In the genomic region with DNA sequence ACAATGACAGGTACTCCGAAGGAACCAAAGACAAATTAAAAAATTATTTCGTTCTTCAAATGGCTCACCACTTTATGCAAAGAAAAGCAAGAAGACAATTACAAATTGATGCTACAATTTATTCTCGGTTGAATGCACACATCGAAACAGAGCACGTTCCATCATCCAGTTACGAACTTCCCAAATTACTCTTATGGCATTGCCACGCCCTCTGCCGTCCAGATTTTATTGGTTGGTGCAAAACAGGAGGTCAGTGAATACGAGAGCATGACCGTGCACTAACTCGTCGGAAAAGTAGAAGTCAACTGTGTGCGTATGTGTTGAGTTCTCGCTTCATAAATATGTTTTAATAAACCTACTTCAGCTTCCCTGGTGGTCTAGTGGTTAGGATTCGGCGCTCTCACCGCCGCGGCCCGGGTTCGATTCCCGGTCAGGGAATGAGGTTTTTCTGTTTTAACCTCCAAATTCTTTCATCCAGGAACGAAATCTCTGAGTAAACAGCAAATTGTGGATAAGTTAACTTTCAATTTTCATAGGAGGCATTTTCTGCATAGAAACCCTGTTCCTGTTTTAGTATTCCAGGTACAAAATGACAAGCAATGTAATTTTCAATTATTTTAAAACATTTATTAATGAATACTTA, we compare ENCODE assay signal across 8 cellular contexts. TPM values are rescaled to one million over a fixed set of nuclear protein-coding genes. Genes with fewer than 3 reads are reported as not detected.
DNase-seq lines count a peak whose midpoint lies in the region; ATAC-seq, FAIRE-seq and TF ChIP-seq lines count a peak whose summit lies in the region.

No MANE protein-coding gene starts in this region.

- intact Hi-C loops in CD4-positive, alpha-beta T cell (cut with DNase I, micrococcal nuclease), result loop anchor here (1.0 to 10.0 kb wide), 10 partner anchors 35 to 1850 kb away; a partner anchor contains a TSS

- ATAC-seq in CD4-positive, alpha-beta T cell (ENCODE audit: poor library complexity), result peak; percentile 62
- peak; percentile 31 for ATAC-seq in GM21619 (IDR thresholded peaks at IDR 0.05; ENCODE audit: unreplicated experiment)

- FAIRE-seq in frontal cortex (lab: Jason Lieb, UNC), result no peak

- H3K4me2 ChIP-seq in Loucy (ENCODE audit: low read depth, low read length, poor library complexity, severe bottlenecking), result peak overlapping the region; percentile 85

- H2AFZ ChIP-seq in Loucy (ENCODE audit: low read length) (peak overlapping the region; percentile 79; the same call in 1 of the 2 replicates), neuron (ENCODE audit: low read depth, low read length) (peak overlapping the region; percentile 82)

- no peaks in the 10 kb centered on the region for H4K20me1 ChIP-seq in Loucy (ENCODE audit: insufficient read depth, low read length, poor library complexity, severe bottlenecking)

- no peak overlapping the region for H3K27ac ChIP-seq in CD4-positive, alpha-beta T cell (ENCODE audit: low read depth, low read length)
- H3K27ac ChIP-seq in SJCRH30, result peak overlapping the region; percentile 30

- peaks cover 27% of the 10 kb centered on the region for H3K36me3 Mint-ChIP-seq in CD4-positive, alpha-beta T cell (ENCODE audit: low read depth)

- CTCF ChIA-PET in CD4-positive, alpha-beta T cell (lab: Charles Lee), result interaction anchor here (0.8 to 3.1 kb wide), 6 partner anchors 36 to 144 kb away, joined by 3 to 15 read pairs (median 4); a partner anchor contains a TSS

- H3K27ac Mint-ChIP-seq in CD4-positive, alpha-beta T cell, result peak overlapping the region; percentile 98

- no peaks in the 10 kb centered on the region for H3K79me2 ChIP-seq in Loucy (ENCODE audit: insufficient read depth, low read length)

- H3K36me3 ChIP-seq in Loucy (ENCODE audit: insufficient read depth, low read length), result no peaks in the 10 kb centered on the region
- H3K36me3 ChIP-seq in SJCRH30, result no peaks in the 10 kb centered on the region
- no peaks in the 10 kb centered on the region for H3K36me3 ChIP-seq in neuron (ENCODE audit: insufficient read depth, low read length)

- peak; percentile 46 to 71 (median 59) for DNase-seq in CD4-positive, alpha-beta T cell
- peak; percentile 80 to 91 for DNase-seq in SJCRH30
- DNase-seq in activated naive CD4-positive, alpha-beta T cell (lab: John Stamatoyannopoulos, UW), result peak; percentile 52 to 62 (median 56)
- peak; percentile 69 to 80 for DNase-seq in frontal cortex (ENCODE audit: low spot score in 2 of 2)
- peak; percentile 72 for DNase-seq in stromal cell of bone marrow (ENCODE audit: low read depth)

- peaks cover 82% of the 10 kb centered on the region for H3K4me1 Mint-ChIP-seq in CD4-positive, alpha-beta T cell (ENCODE audit: low read depth)

- no peak for TF ChIP-seq CTCF in CD4-positive, alpha-beta T cell (IDR thresholded peaks at IDR 0.05)
- 0 out of 2 replicates have a peak, but pooled peaks have one; percentile 7 for TF ChIP-seq CTCF in Loucy (conservative IDR thresholded peaks at IDR 0.05; ENCODE audit: low read length)

- H3K9me3 ChIP-seq in CD4-positive, alpha-beta T cell (ENCODE audit: control insufficient read depth, low read length), result no peaks in the 10 kb centered on the region
- H3K9me3 ChIP-seq in Loucy (ENCODE audit: insufficient read depth, low read depth, low read length) (no peaks in the 10 kb centered on the region), SJCRH30 (replicated peaks) (no peaks in the 10 kb centered on the region), neuron (ENCODE audit: low read length) (no peaks in the 10 kb centered on the region)

- H3K9me2 ChIP-seq in Loucy (replicated peaks; ENCODE audit: low read depth, low read length), result no peaks in the 10 kb centered on the region

- peaks cover 5% of the 10 kb centered on the region; the same call in 1 of the 2 replicates for H3F3A ChIP-seq in Loucy (ENCODE audit: low read depth)

- POLR2A ChIA-PET in CD4-positive, alpha-beta T cell (lab: Charles Lee), result interaction anchor here (1.4 to 3.9 kb wide), 11 partner anchors 23 to 1850 kb away, joined by 3 to 24 read pairs (median 11); a partner anchor contains a TSS

- H3K9me3 Mint-ChIP-seq in CD4-positive, alpha-beta T cell, result peaks cover 6% of the 10 kb centered on the region

- peak overlapping the region; percentile 99 for H3K4me3 ChIP-seq in Loucy (ENCODE audit: low read length, poor library complexity, severe bottlenecking)
- H3K4me3 ChIP-seq in SJCRH30, result peak overlapping the region; percentile 71
- H3K4me3 ChIP-seq in neuron (ENCODE audit: low read length), result peak overlapping the region; percentile 94

- peak overlapping the region; percentile 95 for H3K4me3 Mint-ChIP-seq in CD4-positive, alpha-beta T cell

- H3K9ac ChIP-seq in Loucy (ENCODE audit: low read depth, low read length, poor library complexity, severe bottlenecking), result peak overlapping the region; percentile 73

- H3K27me3 ChIP-seq in CD4-positive, alpha-beta T cell (ENCODE audit: control insufficient read depth, insufficient read depth, low read length), result no peaks in the 10 kb centered on the region
- H3K27me3 ChIP-seq in Loucy (ENCODE audit: insufficient read depth, low read length, poor library complexity, severe bottlenecking) (no peaks in the 10 kb centered on the region), SJCRH30 (no peaks in the 10 kb centered on the region), neuron (ENCODE audit: insufficient read depth, low read length) (peaks cover 13% of the 10 kb centered on the region)

- peaks cover 64% of the 10 kb centered on the region for H3K27me3 Mint-ChIP-seq in CD4-positive, alpha-beta T cell

- H3K4me1 ChIP-seq in Loucy (ENCODE audit: insufficient read depth, low read length, poor library complexity, severe bottlenecking) (peaks cover 7% of the 10 kb centered on the region), SJCRH30 (no peaks in the 10 kb centered on the region), neuron (ENCODE audit: insufficient read depth, low read length) (peaks cover 5% of the 10 kb centered on the region)

RNA-seq across cellular contexts. Expression of a gene that starts 23.2 kb away (rescaled TPM):
- total RNA-seq in CD4-positive, alpha-beta T cell, result under 1 TPM; 0.25 to 0.31 TPM
- total RNA-seq in SJCRH30 (2014; rRNA removed; shearing (Covaris generic)), result not detected in 2 replicates
- total RNA-seq in frontal cortex, result 6.9 TPM

RNA-seq across cellular contexts. Expression of a gene that starts 58.2 kb away (rescaled TPM):
- total RNA-seq in CD4-positive, alpha-beta T cell, result 10 to 100 TPM; 11.5 to 13.2 TPM
- total RNA-seq in SJCRH30 (2014; rRNA removed; shearing (Covaris generic)), result 48.2 and 52.8 TPM in 2 replicates
- total RNA-seq in frontal cortex, result 75.8 TPM
